10 cellular contexts compared by ENCODE assay signal in the genomic region with DNA sequence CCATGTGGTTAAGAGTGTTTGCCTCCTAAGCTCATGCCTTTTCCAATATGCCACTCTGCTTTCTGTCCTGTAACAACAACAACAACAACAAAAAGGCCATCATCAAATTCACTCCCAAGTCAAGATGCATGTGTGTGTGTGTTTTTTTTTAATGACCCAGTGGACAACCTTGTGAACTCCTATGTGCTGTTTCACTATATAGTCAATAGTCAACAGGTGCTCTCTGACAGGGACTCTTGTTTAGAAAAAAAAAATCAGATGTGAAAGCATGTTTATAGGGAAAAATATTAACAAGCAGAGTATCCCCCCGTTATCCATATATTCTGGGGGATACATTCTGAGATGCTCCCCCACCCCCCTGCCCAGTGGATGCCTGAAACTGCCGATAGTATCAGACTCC. TPM values are rescaled to one million over a fixed set of nuclear protein-coding genes. Genes with fewer than 3 reads are reported as not detected.
"Had no signal": no experiment of that assay in that cellular context is flagged by ENCODE, and none has a peak within 500 bp of the region (broad histone marks: within the 10 kb centered on the region; RNA-seq: fewer than 3 reads in every experiment).

No MANE protein-coding gene starts in this region.

- H3K4me3 Mint-ChIP-seq: IgD-negative memory B cell had no signal

- H3K27ac ChIP-seq: HL-60 had no signal

- H3K4me3 ChIP-seq: K562 had no signal

- FAIRE-seq: HepG2, HTR-8/SVneo had no signal

- H3K4me1 Mint-ChIP-seq: IgD-negative memory B cell had no signal

- H3K27ac Mint-ChIP-seq: IgD-negative memory B cell had no signal

- ATAC-seq: HepG2 had no signal

- DNase-seq: IMR-90, KBM-7, KG1 had no signal

RNA-seq across cellular contexts. Expression of gene BEND2, which starts 50.6 kb away (rescaled TPM):
- total RNA-seq: HepG2, HT-29, HT1080, IMR-90 had no signal
- polyA plus RNA-seq: HepG2, IMR-90 had no signal
